ENCODE assay signal across 1 cellular context in the genomic region with DNA sequence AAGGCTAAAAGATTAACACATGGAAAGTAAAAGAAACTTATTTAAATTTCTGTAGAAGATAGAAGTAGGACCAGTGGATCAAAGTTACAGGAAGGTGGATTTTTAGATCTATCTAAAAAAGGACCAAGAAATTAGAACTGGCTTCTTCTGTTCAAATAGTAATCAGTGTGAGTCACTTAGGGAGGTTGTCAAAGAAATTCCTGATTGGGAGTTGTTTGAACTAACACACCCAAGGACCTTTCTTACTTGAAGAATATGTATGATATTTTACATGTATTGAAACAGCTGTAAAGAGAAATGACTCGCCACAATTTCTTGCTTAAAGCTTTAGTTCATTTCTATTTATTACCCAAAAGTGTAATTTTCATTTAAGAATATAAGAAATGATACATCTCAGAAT.
TF ChIP-seq lines count a peak whose summit lies in the region.

No MANE protein-coding gene starts in this region.

TF ChIP-seq in HepG2, 621 proteins besides CTCF, POLR2A, EP300 and RAD21 (continued from another document):
- TF ChIP-seq DZIP1 (CRISPR knock-in tag; IDR thresholded peaks at IDR 0.05), result no peak
- TF ChIP-seq STAG1 (CRISPR knock-in tag; IDR thresholded peaks at IDR 0.05), result no peak
- no peak for TF ChIP-seq AKAP8 (CRISPR knock-in tag; IDR thresholded peaks at IDR 0.05)
- TF ChIP-seq, protein P1, sequence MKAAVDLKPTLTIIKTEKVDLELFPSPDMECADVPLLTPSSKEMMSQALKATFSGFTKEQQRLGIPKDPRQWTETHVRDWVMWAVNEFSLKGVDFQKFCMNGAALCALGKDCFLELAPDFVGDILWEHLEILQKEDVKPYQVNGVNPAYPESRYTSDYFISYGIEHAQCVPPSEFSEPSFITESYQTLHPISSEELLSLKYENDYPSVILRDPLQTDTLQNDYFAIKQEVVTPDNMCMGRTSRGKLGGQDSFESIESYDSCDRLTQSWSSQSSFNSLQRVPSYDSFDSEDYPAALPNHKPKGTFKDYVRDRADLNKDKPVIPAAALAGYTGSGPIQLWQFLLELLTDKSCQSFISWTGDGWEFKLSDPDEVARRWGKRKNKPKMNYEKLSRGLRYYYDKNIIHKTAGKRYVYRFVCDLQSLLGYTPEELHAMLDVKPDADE (CRISPR knock-in tag; IDR thresholded peaks at IDR 0.05), result no peak
- TF ChIP-seq LRRFIP1 (CRISPR knock-in tag; conservative IDR thresholded peaks at IDR 0.05), result no peak
- TF ChIP-seq, protein P2, sequence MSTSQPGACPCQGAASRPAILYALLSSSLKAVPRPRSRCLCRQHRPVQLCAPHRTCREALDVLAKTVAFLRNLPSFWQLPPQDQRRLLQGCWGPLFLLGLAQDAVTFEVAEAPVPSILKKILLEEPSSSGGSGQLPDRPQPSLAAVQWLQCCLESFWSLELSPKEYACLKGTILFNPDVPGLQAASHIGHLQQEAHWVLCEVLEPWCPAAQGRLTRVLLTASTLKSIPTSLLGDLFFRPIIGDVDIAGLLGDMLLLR (CRISPR knock-in tag; IDR thresholded peaks at IDR 0.05), result no peak
- no peak for TF ChIP-seq DMAP1 (CRISPR knock-in tag; IDR thresholded peaks at IDR 0.05)
